Comparison of ENCODE assay signal across 16 cellular contexts in the genomic region with DNA sequence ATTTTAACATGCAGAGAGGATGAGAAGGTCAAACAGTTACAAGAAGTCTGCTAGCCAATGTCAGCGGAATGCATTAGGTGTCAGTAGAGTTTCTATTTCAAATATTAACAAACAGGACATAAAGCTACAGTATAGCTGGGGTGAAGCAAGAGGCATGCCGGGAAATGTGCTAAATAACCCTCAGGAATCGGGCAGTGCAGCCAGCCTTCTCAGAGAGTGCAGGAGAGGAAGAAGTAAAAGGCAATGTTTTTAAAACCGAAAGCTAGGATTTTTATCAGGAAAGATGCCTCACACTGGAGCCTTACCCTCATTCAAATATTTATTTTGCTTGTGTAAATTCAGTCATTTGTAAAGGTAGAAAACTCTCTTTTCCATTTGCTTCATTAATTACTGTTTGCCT. TPM values are rescaled to one million over a fixed set of nuclear protein-coding genes. Genes with fewer than 3 reads are reported as not detected.
A peak's percentile ranks its signal among the peaks of the same experiment; 100 is the strongest.
DNase-seq lines count a peak whose midpoint lies in the region; ATAC-seq and TF ChIP-seq lines count a peak whose summit lies in the region.
"Had no signal": no experiment of that assay in that cellular context is flagged by ENCODE, and none has a peak within 500 bp of the region (broad histone marks: within the 10 kb centered on the region; RNA-seq: fewer than 3 reads in every experiment).

No MANE protein-coding gene starts in this region.

- TF ChIP-seq EP300 in suprapubic skin (IDR thresholded peaks at IDR 0.05), result no peak

- 44% methylated on average over 4 of the region's 4 CpGs for WGBS in suprapubic skin

- H3K4me1 ChIP-seq in left lung (peaks cover 0 to 3% of the 10 kb centered on the region in 2 donors), suprapubic skin (no peaks in the 10 kb centered on the region)
- H3K4me1 ChIP-seq: parathyroid adenoma had no signal

- H3K9me3 ChIP-seq in left lung, result no peaks in the 10 kb centered on the region
- no peaks in the 10 kb centered on the region for H3K9me3 ChIP-seq in suprapubic skin

- H3K4me3 Mint-ChIP-seq in brain, result peak overlapping the region in 3 of 5 experiments; percentile 20 to 61 (median 58)
- H3K4me3 Mint-ChIP-seq: activated CD4-positive, alpha-beta memory T cell treated with anti-CD3 and anti-CD28 coated beads for 36 hours; activated T-helper 1 cell treated with anti-CD3 and anti-CD28 coated beads, Interleukin-12 subunit alpha, Interleukin-12 subunit beta, Interleukin-2, Interleukin-4 antibody, amounts not matched to agents 30 ng/mL and 10 ng/mL and 1 ng/mL, durations not matched to agents 14 hours and 24 hours and 36 hours; mesothelial cell of epicardium had no signal

- TF ChIP-seq CTCF in NB4 (IDR thresholded peaks at IDR 0.05; ENCODE audit: low read depth, low read length) (no peak), brain (conservative IDR thresholded peaks at IDR 0.05) (no peak), left lung (IDR thresholded peaks at IDR 0.05) (no peak), suprapubic skin (IDR thresholded peaks at IDR 0.05) (no peak)

- ATAC-seq in left lung, result peak; percentile 70
- no peak for ATAC-seq in GM19395 (IDR thresholded peaks at IDR 0.05; ENCODE audit: unreplicated experiment)

- H3K4me3 ChIP-seq in NB4 (ENCODE audit: low read depth, low read length) (no peak overlapping the region), left lung (no peak overlapping the region), suprapubic skin (no peak overlapping the region)

- H3K27ac Mint-ChIP-seq in brain, result peak overlapping the region in 2 of 5 experiments; percentile 82 to 90
- H3K27ac Mint-ChIP-seq: activated CD4-positive, alpha-beta memory T cell treated with anti-CD3 and anti-CD28 coated beads for 36 hours; activated T-helper 1 cell treated with anti-CD3 and anti-CD28 coated beads, Interleukin-12 subunit alpha, Interleukin-12 subunit beta, Interleukin-2, Interleukin-4 antibody, amounts not matched to agents 30 ng/mL and 10 ng/mL and 1 ng/mL, durations not matched to agents 14 hours and 24 hours and 36 hours; mesothelial cell of epicardium had no signal

- H3K36me3 Mint-ChIP-seq in brain, result no peaks in the 10 kb centered on the region
- H3K36me3 Mint-ChIP-seq: activated CD4-positive, alpha-beta memory T cell treated with anti-CD3 and anti-CD28 coated beads for 36 hours; mesothelial cell of epicardium had no signal

- H3K27me3 ChIP-seq in left lung, result no peaks in the 10 kb centered on the region
- H3K27me3 ChIP-seq in suprapubic skin, result no peaks in the 10 kb centered on the region

- no peaks in the 10 kb centered on the region for H3K9me3 Mint-ChIP-seq in brain
- H3K9me3 Mint-ChIP-seq: activated T-helper 1 cell treated with anti-CD3 and anti-CD28 coated beads, Interleukin-12 subunit alpha, Interleukin-12 subunit beta, Interleukin-2, Interleukin-4 antibody, amounts not matched to agents 30 ng/mL and 10 ng/mL and 1 ng/mL, durations not matched to agents 14 hours and 24 hours and 36 hours; mesothelial cell of epicardium had no signal

- TF ChIP-seq POLR2A in NB4 (IDR thresholded peaks at IDR 0.05; ENCODE audit: extremely low read depth, insufficient read length), result no peak
- no peak for TF ChIP-seq POLR2A in suprapubic skin (IDR thresholded peaks at IDR 0.05)

- H3K27ac ChIP-seq in left lung (no peak overlapping the region), suprapubic skin (no peak overlapping the region)
- H3K27ac ChIP-seq: HL-60, parathyroid adenoma had no signal

- DNase-seq in COR-L47 (lab: John Stamatoyannopoulos, UW), result peak; percentile 16
- DNase-seq in NB4 (ENCODE audit: low read depth), result peak; percentile 14
- no peak for DNase-seq in left lung
- DNase-seq in SW480 (ENCODE audit: low spot score), result no peak
- no peak for DNase-seq in suprapubic skin (ENCODE audit: low spot score in 2 of 2)
- no peak for DNase-seq in SW 1271 (lab: John Stamatoyannopoulos, UW)
- DNase-seq: activated CD4-positive, alpha-beta memory T cell treated with anti-CD3 and anti-CD28 coated beads for 36 hours; Kasumi-1; NCI-H526 treated with DMSO at 0.1 percent for 48 hours; T-helper 9 cell had no signal

- no peaks in the 10 kb centered on the region for H3K36me3 ChIP-seq in left lung
- no peaks in the 10 kb centered on the region for H3K36me3 ChIP-seq in suprapubic skin

- no peaks in the 10 kb centered on the region for H3K27me3 Mint-ChIP-seq in brain
- H3K27me3 Mint-ChIP-seq: activated CD4-positive, alpha-beta memory T cell treated with anti-CD3 and anti-CD28 coated beads for 36 hours had no signal

- H3K4me1 Mint-ChIP-seq in brain, result peaks cover 25% of the 10 kb centered on the region

- intact Hi-C loops in left lung (cut with DNase I), result no loop called here

RNA-seq across cellular contexts. Expression of gene SH3GL2, which starts 59.1 kb away (rescaled TPM):
- 58.4 TPM for polyA plus RNA-seq in brain (ENCODE audit: insufficient read depth, low read depth, low replicate concordance)
- total RNA-seq in left lung (1 to 10 TPM in 1 of 2 donors, under 1 TPM in 1; 0.84 to 1.7 TPM), suprapubic skin (not detected)
- total RNA-seq: activated CD4-positive, alpha-beta memory T cell treated with anti-CD3 and anti-CD28 coated beads for 36 hours; activated T-helper 1 cell treated with anti-CD3 and anti-CD28 coated beads, Interleukin-12 subunit alpha, Interleukin-12 subunit beta, Interleukin-2, Interleukin-4 antibody, amounts not matched to agents 30 ng/mL and 10 ng/mL and 1 ng/mL, durations not matched to agents 14 hours and 24 hours and 36 hours had no signal

Comparison
In these comparisons a context has a peak if more than half of its experiments do, and no peak if none do; other contexts are left out.
1. DNase-seq: peak in COR-L47 (single experiment) and NB4 (single experiment); none in left lung (0 of 2), SW480 (single experiment), suprapubic skin (0 of 2) and SW 1271 (0 of 2).